Comparison of ENCODE assay signal across 1 cellular context in genomic region chr17:72145562-72145961, GRCh38.
A peak's percentile ranks its signal among the peaks of the same experiment; 100 is the strongest.
TF ChIP-seq lines count a peak whose summit lies in the region.

No MANE protein-coding gene starts in this region.

TF ChIP-seq in K562, 482 proteins besides CTCF, POLR2A, EP300 and RAD21:
- no peak for TF ChIP-seq ARID4B (CRISPR knock-in tag; IDR thresholded peaks at IDR 0.05)
- TF ChIP-seq ZSCAN32 (CRISPR knock-in tag; IDR thresholded peaks at IDR 0.05) = 0 out of 2 replicates have a peak, but pooled peaks have one; percentile 13
- peak; percentile 49 for TF ChIP-seq ATF3 (IDR thresholded peaks at IDR 0.05)
- no peak for TF ChIP-seq ATF3 (CRISPR knock-in tag; conservative IDR thresholded peaks at IDR 0.05)
- TF ChIP-seq TFAP4 (CRISPR knock-in tag; IDR thresholded peaks at IDR 0.05; ENCODE audit: borderline replicate concordance) = no peak
- TF ChIP-seq MBD1 (CRISPR knock-in tag; IDR thresholded peaks at IDR 0.05) = no peak
- TF ChIP-seq CEBPG (CRISPR knock-in tag; IDR thresholded peaks at IDR 0.05) = no peak
- TF ChIP-seq CEBPG (tag; conservative IDR thresholded peaks at IDR 0.05 in 1 of 2, IDR thresholded peaks at IDR 0.05 in 1 of 2) = peak in 1 of 2 experiments; percentile 84; a peak in 2 of 4 replicates
- TF ChIP-seq MIER1 (IDR thresholded peaks at IDR 0.05; ENCODE audit: low read depth) = no peak
